Comparison of ENCODE assay signal across 9 cellular contexts in genomic region chr10:69223028-69223342, GRCh38. TPM values are rescaled to one million over a fixed set of nuclear protein-coding genes. Genes with fewer than 3 reads are reported as not detected.
DNase-seq lines count a peak whose midpoint lies in the region; ATAC-seq, FAIRE-seq and TF ChIP-seq lines count a peak whose summit lies in the region.
"Had no signal": no experiment of that assay in that cellular context is flagged by ENCODE, and none has a peak within 500 bp of the region (broad histone marks: within the 10 kb centered on the region; RNA-seq: fewer than 3 reads in every experiment).

No MANE protein-coding gene starts in this region.

- no peaks in the 10 kb centered on the region for H4K20me1 ChIP-seq in H1 (replicated peaks in 1 of 2; ENCODE audit: control insufficient read depth in 1 of 2, insufficient read depth in 2 of 2, low read length in 2 of 2)

- H3K9ac ChIP-seq in H1 (replicated peaks in 1 of 4; ENCODE audit: extremely low read depth in 1 of 4, low read depth in 3 of 4, low read length in 3 of 4): no peak overlapping the region

- TF ChIP-seq POLR2A in H1 (IDR thresholded peaks at IDR 0.05; ENCODE audit: control extremely low read depth in 1 of 2, low read depth in 2 of 2, low read length in 2 of 2): no peak

- no peak overlapping the region for H3K56ac ChIP-seq in H1 (replicated peaks; ENCODE audit: insufficient read length, low read depth, low read length)

- H3K9me3 ChIP-seq in H1 (ENCODE audit: insufficient read depth in 2 of 2, low read depth in 1 of 2, low read length in 1 of 2): no peaks in the 10 kb centered on the region
- H3K9me3 ChIP-seq in heart right ventricle: no peaks in the 10 kb centered on the region

- H3K27ac Mint-ChIP-seq in stimulated activated naive CD8-positive, alpha-beta T cell treated with anti-CD3 and anti-CD28 coated beads, Interleukin-15, Interleukin-2, amounts not matched to agents 100 ng/mL and 50 ng/mL, for 24 hours: peak overlapping the region; percentile 87
- peak overlapping the region; percentile 26 to 60 (median 45) for H3K27ac Mint-ChIP-seq in IgD-negative memory B cell

- 67% methylated on average over 1 of the region's 1 CpG; no CpG with 5 or more reads in 1 of the 2 experiments for WGBS in H1 (ENCODE audit: extremely low coverage in 1 of 2, insufficient coverage in 1 of 2, insufficient read length in 1 of 2, insufficient replicate concordance in 2 of 2, low coverage in 1 of 2, low lambda C conversion rate in 2 of 2, missing lambda C conversion rate in 1 of 2), 2 experiments
- 17 to 25% methylated on average over 1 of the region's 1 CpG for WGBS in heart right ventricle, 2 donors

- no peak overlapping the region for H4K8ac ChIP-seq in H1 (ENCODE audit: extremely low read depth, insufficient read depth, low read length)

- H2AFZ ChIP-seq in H1 (ENCODE audit: low read length): peak overlapping the region; percentile 64; the same call in 1 of the 2 replicates

- CTCF ChIA-PET in H1 (lab: Charles Lee; ENCODE audit: partially characterized antibody): interaction anchor here (0.8 to 3.4 kb wide), 12 partner anchors 9 to 262 kb away, joined by 3 to 13 read pairs (median 4); no protein-coding TSS in a partner anchor

- H2BK5ac ChIP-seq in H1 (ENCODE audit: low read depth, low read length): 0 out of 2 replicates have a peak overlapping the region, but pooled peaks have one; percentile 80

- TF ChIP-seq EP300 in H1 (IDR thresholded peaks at IDR 0.05; ENCODE audit: borderline replicate concordance in 1 of 2, low read depth in 2 of 2, low read length in 2 of 2): no peak

- no peak overlapping the region for H3K27ac ChIP-seq in H1 (ENCODE audit: low read depth, low read length)
- peak overlapping the region in 1 of 10 donors; percentile 67 for H3K27ac ChIP-seq in heart right ventricle

- H3K79me2 ChIP-seq in H1 (ENCODE audit: control insufficient read depth in 1 of 2, insufficient read depth in 2 of 2, low read length in 2 of 2): no peaks in the 10 kb centered on the region

- no peak overlapping the region for H3K23ac ChIP-seq in H1 (ENCODE audit: insufficient read length)

- H3K4me1 Mint-ChIP-seq in stimulated activated naive CD8-positive, alpha-beta T cell treated with anti-CD3 and anti-CD28 coated beads, Interleukin-15, Interleukin-2, amounts not matched to agents 100 ng/mL and 50 ng/mL, for 24 hours (ENCODE audit: low read depth): peaks cover 44% of the 10 kb centered on the region
- peaks cover 17 to 30% (median 22%) of the 10 kb centered on the region in 3 donors for H3K4me1 Mint-ChIP-seq in IgD-negative memory B cell

- no peak overlapping the region for H2AK5ac ChIP-seq in H1 (ENCODE audit: low read depth, low read length)

- no peaks in the 10 kb centered on the region for H3K36me3 Mint-ChIP-seq in stimulated activated naive CD8-positive, alpha-beta T cell treated with anti-CD3 and anti-CD28 coated beads, Interleukin-15, Interleukin-2, amounts not matched to agents 100 ng/mL and 50 ng/mL, for 24 hours (ENCODE audit: low read depth)
- H3K36me3 Mint-ChIP-seq in IgD-negative memory B cell: no peaks in the 10 kb centered on the region

- H2BK120ac ChIP-seq in H1 (replicated peaks; ENCODE audit: low read depth, low read length): no peak overlapping the region

- TF ChIP-seq CTCF in H1 (IDR thresholded peaks at IDR 0.05; ENCODE audit: control extremely low read depth in 1 of 3, insufficient read depth in 1 of 3, low read depth in 1 of 3, low read length in 3 of 3) (no peak), heart right ventricle (IDR thresholded peaks at IDR 0.05) (no peak)

- H2BK12ac ChIP-seq in H1 (ENCODE audit: low read depth, low read length): no peak overlapping the region

- no peak overlapping the region for H3K4ac ChIP-seq in H1 (replicated peaks; ENCODE audit: insufficient read length, low read depth, low read length)

- H3K23me2 ChIP-seq in H1 (ENCODE audit: low read depth, low read length): no peaks in the 10 kb centered on the region

- POLR2A ChIA-PET in H1 (lab: Charles Lee; ENCODE audit: partially characterized antibody): interaction anchor here (0.6 to 1.2 kb wide), 2 partner anchors 124 to 184 kb away, joined by 3 read pairs; no protein-coding TSS in a partner anchor

- no peak overlapping the region for H2BK15ac ChIP-seq in H1 (ENCODE audit: low read length)

- H3K4me3 Mint-ChIP-seq in stimulated activated naive CD8-positive, alpha-beta T cell treated with anti-CD3 and anti-CD28 coated beads, Interleukin-15, Interleukin-2, amounts not matched to agents 100 ng/mL and 50 ng/mL, for 24 hours: peak overlapping the region; percentile 63
- H3K4me3 Mint-ChIP-seq in IgD-negative memory B cell: peak overlapping the region; percentile 6 to 89 (median 41)

- H3K27me3 ChIP-seq in H1 (replicated peaks in 1 of 4; ENCODE audit: control insufficient read depth in 3 of 4, extremely low read depth in 1 of 4, insufficient read depth in 3 of 4, low read length in 3 of 4) (no peaks in the 10 kb centered on the region), heart right ventricle (peaks cover 0 to 12% (median 0%) of the 10 kb centered on the region in 7 donors)

- no peak overlapping the region; the same call in 1 of the 2 replicates for H2BK20ac ChIP-seq in H1 (ENCODE audit: low read length)

- no peaks in the 10 kb centered on the region for H3K27me3 Mint-ChIP-seq in stimulated activated naive CD8-positive, alpha-beta T cell treated with anti-CD3 and anti-CD28 coated beads, Interleukin-15, Interleukin-2, amounts not matched to agents 100 ng/mL and 50 ng/mL, for 24 hours
- H3K27me3 Mint-ChIP-seq in IgD-negative memory B cell: peaks cover 1% of the 10 kb centered on the region

- DNase-seq in stimulated activated naive CD8-positive, alpha-beta T cell treated with anti-CD3 and anti-CD28 coated beads, Interleukin-15, Interleukin-2, amounts not matched to agents 100 U/mL and 50 U/mL, for 24 hours: no peak
- DNase-seq in H1 (ENCODE audit: low read depth in 1 of 2, low spot score in 2 of 2) (no peak), NCI-H2227 treated with DMSO at 0.1 percent for 48 hours (lab: John Stamatoyannopoulos, UW) (no peak), heart right ventricle (no peak)
- DNase-seq: posterior cingulate gyrus had no signal

- H3K4me1 ChIP-seq in H1 (replicated peaks in 1 of 4; ENCODE audit: control insufficient read depth in 3 of 4, insufficient read depth in 4 of 4, low read length in 3 of 4): peaks cover 4 to 6% (median 5%) of the 10 kb centered on the region in 4 experiments
- H3K4me1 ChIP-seq in heart right ventricle: peaks cover 0 to 34% (median 0%) of the 10 kb centered on the region in 9 donors

- no peak overlapping the region for H4K91ac ChIP-seq in H1 (replicated peaks; ENCODE audit: insufficient read length, low read length)

- FAIRE-seq in H1 (lab: Jason Lieb, UNC): no peak

- intact Hi-C loops in heart right ventricle (cut with DNase I): no loop called here

- H4K5ac ChIP-seq in H1 (ENCODE audit: insufficient read length, low read depth, low read length): no peak overlapping the region

- H3K9me3 Mint-ChIP-seq in stimulated activated naive CD8-positive, alpha-beta T cell treated with anti-CD3 and anti-CD28 coated beads, Interleukin-15, Interleukin-2, amounts not matched to agents 100 ng/mL and 50 ng/mL, for 24 hours: no peaks in the 10 kb centered on the region
- no peaks in the 10 kb centered on the region for H3K9me3 Mint-ChIP-seq in IgD-negative memory B cell

- no peak overlapping the region for H3K4me2 ChIP-seq in H1 (ENCODE audit: insufficient read depth in 1 of 2, low read depth in 2 of 2, low read length in 2 of 2)

- H3K18ac ChIP-seq in H1 (ENCODE audit: extremely low read depth, low read length): no peak overlapping the region

- no peak overlapping the region for H3K14ac ChIP-seq in H1 (ENCODE audit: insufficient read length)

- ATAC-seq in stimulated activated naive CD8-positive, alpha-beta T cell treated with anti-CD3 and anti-CD28 coated beads, Interleukin-15, Interleukin-2, amounts not matched to agents 100 U/mL and 50 U/mL, for 24 hours: no peak
- ATAC-seq in GM21528 (IDR thresholded peaks at IDR 0.05; ENCODE audit: low FRiP score, unreplicated experiment): no peak
- no peak for ATAC-seq in SK-N-SH treated with all-trans-retinoic acid at 6 μM for 48 hours
- no peak for ATAC-seq in heart right ventricle

- TF ChIP-seq RAD21 in H1 (IDR thresholded peaks at IDR 0.05 in 1 of 2, conservative IDR thresholded peaks at IDR 0.05 in 1 of 2; ENCODE audit: low read depth in 2 of 2, low read length in 2 of 2): no peak

- no peaks in the 10 kb centered on the region for H3K36me3 ChIP-seq in H1 (ENCODE audit: control insufficient read depth in 2 of 4, insufficient read depth in 4 of 4, low read length in 3 of 4)
- H3K36me3 ChIP-seq in heart right ventricle: no peaks in the 10 kb centered on the region

- H3K79me1 ChIP-seq in H1 (ENCODE audit: low read depth, low read length): no peaks in the 10 kb centered on the region

- H3K4me3 ChIP-seq in H1 (ENCODE audit: extremely low read depth in 1 of 4, insufficient read depth in 2 of 4, low read depth in 3 of 4, low read length in 4 of 4): no peak overlapping the region
- no peak overlapping the region for H3K4me3 ChIP-seq in heart right ventricle

RNA-seq across cellular contexts. Expression of gene HKDC1, which starts 2.9 kb away (rescaled TPM):
- polyA plus RNA-seq in IgD-negative memory B cell (0.43 TPM), H1 (2011; rRNA removed) (0.05 and 0.12 TPM in 2 replicates), heart right ventricle (under 1 TPM in 1 of 2 donors, not detected in 1; 0.03 TPM)
- 0.11 and 0.78 TPM in 2 replicates for total RNA-seq in H1 (2021; fragmentation: NEBNext Ultra II Directional; extraction: Animal tissue kit (Norgen Biotek cat#: 25700))
- polyA plus RNA-seq in H1 (2011; cell fraction: cytosol; rRNA removed): 0.12 TPM
- polyA plus RNA-seq in H1 (2011; cell fraction: nucleus; rRNA removed): 0.24 TPM
- 0.09 to 0.12 TPM (median 0.12 TPM) in 3 of 4 replicates, not detected in the other for polyA plus RNA-seq in H1 (2012, experiment 1 of 2)
- not detected for polyA plus RNA-seq in H1 (2012, experiment 2 of 2)
- 0.18 TPM for polyA plus RNA-seq in H1 (2013, experiment 1 of 2)
- 0.11 TPM for polyA plus RNA-seq in H1 (2013, experiment 2 of 2)
- 0.37 TPM in 1 of 2 replicates, not detected in the other for polyA minus RNA-seq in H1 (2011; rRNA and poly(A)+ RNA removed)
- polyA minus RNA-seq in H1 (2011; cell fraction: cytosol; rRNA and poly(A)+ RNA removed): not detected
- not detected for polyA minus RNA-seq in H1 (2011; cell fraction: nucleus; rRNA and poly(A)+ RNA removed)
- under 1 TPM in 1 of 10 donors, not detected in 9; 0.07 TPM for total RNA-seq in heart right ventricle

RNA-seq across cellular contexts. Expression of gene SUPV3L1, which starts 43.0 kb away (rescaled TPM):
- 23.0 TPM for polyA plus RNA-seq in IgD-negative memory B cell
- total RNA-seq in H1 (2021; fragmentation: NEBNext Ultra II Directional; extraction: Animal tissue kit (Norgen Biotek cat#: 25700)): 43.4 and 45.6 TPM in 2 replicates
- 22.0 and 34.6 TPM in 2 replicates for polyA plus RNA-seq in H1 (2011; rRNA removed)
- 37.5 TPM for polyA plus RNA-seq in H1 (2011; cell fraction: cytosol; rRNA removed)
- 16.2 TPM for polyA plus RNA-seq in H1 (2011; cell fraction: nucleus; rRNA removed)
- 33.3 to 40.7 TPM (median 36.0 TPM) in 4 replicates for polyA plus RNA-seq in H1 (2012, experiment 1 of 2)
- 10.5 TPM for polyA plus RNA-seq in H1 (2012, experiment 2 of 2)
- 39.0 TPM for polyA plus RNA-seq in H1 (2013, experiment 1 of 2)
- polyA plus RNA-seq in H1 (2013, experiment 2 of 2): 36.7 TPM
- 46.3 and 53.0 TPM in 2 replicates for polyA minus RNA-seq in H1 (2011; rRNA and poly(A)+ RNA removed)
- 25.5 TPM for polyA minus RNA-seq in H1 (2011; cell fraction: cytosol; rRNA and poly(A)+ RNA removed)
- polyA minus RNA-seq in H1 (2011; cell fraction: nucleus; rRNA and poly(A)+ RNA removed): 31.4 TPM
- total RNA-seq in heart right ventricle: 10 to 100 TPM; 32.9 to 49.4 (median 38.0) TPM
- polyA plus RNA-seq in heart right ventricle: 100 to 1,000 TPM in 1 of 2 donors, 10 to 100 TPM in 1; 23.8 to 139 TPM

RNA-seq across cellular contexts. Expression of gene HK1, which starts 55.3 kb away (rescaled TPM):
- 88.6 TPM for polyA plus RNA-seq in IgD-negative memory B cell
- total RNA-seq in H1 (2021; fragmentation: NEBNext Ultra II Directional; extraction: Animal tissue kit (Norgen Biotek cat#: 25700)): 237 and 247 TPM in 2 replicates
- polyA plus RNA-seq in H1 (2011; rRNA removed): 55.8 and 91.2 TPM in 2 replicates
- 99.9 TPM for polyA plus RNA-seq in H1 (2011; cell fraction: cytosol; rRNA removed)
- 110 TPM for polyA plus RNA-seq in H1 (2011; cell fraction: nucleus; rRNA removed)
- 178 to 213 TPM (median 203 TPM) in 4 replicates for polyA plus RNA-seq in H1 (2012, experiment 1 of 2)
- polyA plus RNA-seq in H1 (2012, experiment 2 of 2): 65.2 TPM
- polyA plus RNA-seq in H1 (2013, experiment 1 of 2): 115 TPM
- 110 TPM for polyA plus RNA-seq in H1 (2013, experiment 2 of 2)
- polyA minus RNA-seq in H1 (2011; rRNA and poly(A)+ RNA removed): 135 and 144 TPM in 2 replicates
- polyA minus RNA-seq in H1 (2011; cell fraction: cytosol; rRNA and poly(A)+ RNA removed): 76.1 TPM
- polyA minus RNA-seq in H1 (2011; cell fraction: nucleus; rRNA and poly(A)+ RNA removed): 44.9 TPM
- total RNA-seq in heart right ventricle: 100 to 1,000 TPM; 178 to 322 (median 239) TPM
- 100 to 1,000 TPM in 1 of 2 donors, 10 to 100 TPM in 1; 51.9 to 161 TPM for polyA plus RNA-seq in heart right ventricle
